ENCODE assay signal across 8 cellular contexts in the genomic region with DNA sequence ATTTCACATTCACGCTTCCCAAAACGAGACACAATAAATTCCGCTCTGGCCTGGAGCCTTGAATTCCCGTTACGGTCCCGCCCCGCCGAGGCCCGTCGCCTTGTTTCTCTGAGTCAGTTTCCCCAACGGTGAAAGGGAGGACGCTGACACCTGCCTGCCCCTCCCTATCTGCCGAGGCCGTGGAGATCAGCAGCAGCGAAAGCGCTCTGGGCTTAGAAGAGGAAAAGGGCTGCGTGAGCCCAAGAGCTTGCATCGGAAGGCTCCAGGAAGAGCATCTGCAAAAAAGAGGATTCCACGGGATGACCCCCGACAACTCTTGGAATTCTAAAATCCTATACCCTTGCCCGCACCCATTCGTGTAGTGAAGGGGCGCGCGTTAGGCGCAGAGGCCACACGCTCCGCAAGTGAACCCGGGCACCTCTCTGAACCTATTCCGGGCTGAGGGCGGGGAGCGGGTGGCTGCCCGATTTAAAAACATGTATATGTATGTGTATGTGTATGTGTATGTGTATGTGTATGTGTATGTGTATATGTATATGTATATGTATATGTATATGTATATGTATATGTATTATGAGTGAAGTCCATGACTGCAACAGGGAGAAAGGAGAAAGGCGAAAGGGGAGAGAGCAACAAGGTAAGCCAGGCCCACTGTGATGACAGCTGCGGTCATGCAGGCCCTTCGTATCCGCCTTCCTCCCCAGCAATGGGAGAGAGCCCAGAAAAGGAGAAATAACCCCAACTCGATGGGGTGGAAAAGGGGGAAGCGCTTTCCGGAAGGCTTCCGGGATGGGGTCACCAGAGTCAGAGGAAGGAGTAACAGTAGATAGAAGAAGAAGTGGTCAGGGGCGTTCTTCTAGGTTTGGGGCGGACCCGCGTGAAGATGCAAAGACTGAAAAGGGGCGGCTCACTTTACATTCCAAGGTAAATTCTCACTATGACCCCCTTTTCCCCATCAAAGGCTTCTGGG.
DNase-seq lines count a peak whose midpoint lies in the region; ATAC-seq and TF ChIP-seq lines count a peak whose summit lies in the region.

No MANE protein-coding gene starts in this region.

- no peaks in the 10 kb centered on the region for H3K9me3 ChIP-seq in mucosa of stomach (ENCODE audit: control insufficient read depth, low read length)

- peak overlapping the region; percentile 83 for H3K27ac Mint-ChIP-seq in stimulated activated memory B cell treated with anti-CD40 and anti-IgM and Interleukin-4, amounts not matched to agents 10 μg/mL and 1 μg/mL and 100 μg/mL, for 72 hours

- H2AFZ ChIP-seq in KMS-11 (ENCODE audit: low read depth), result peak overlapping the region; percentile 97

- H3K4me1 Mint-ChIP-seq in stimulated activated memory B cell treated with anti-CD40 and anti-IgM and Interleukin-4, amounts not matched to agents 10 μg/mL and 1 μg/mL and 100 μg/mL, for 72 hours, result peaks cover 36% of the 10 kb centered on the region

- no peak overlapping the region for H3K27ac ChIP-seq in KMS-11

- no peak for TF ChIP-seq CTCF in KMS-11 (conservative IDR thresholded peaks at IDR 0.05; ENCODE audit: low read depth, low read length)

- peak; percentile 6 for ATAC-seq in stimulated activated memory B cell treated with anti-CD40 and anti-IgM and Interleukin-4, amounts not matched to agents 10 μg/mL and 1 μg/mL and 100 μg/mL, for 72 hours

- peak overlapping the region; percentile 93 for H3K4me3 Mint-ChIP-seq in stimulated activated memory B cell treated with anti-CD40 and anti-IgM and Interleukin-4, amounts not matched to agents 10 μg/mL and 1 μg/mL and 100 μg/mL, for 72 hours

- H3K4me3 ChIP-seq in KMS-11 (IDR thresholded peaks at IDR 0.05; ENCODE audit: insufficient read depth, low read depth, low read length) (no peak overlapping the region), mucosa of stomach (ENCODE audit: low read length) (peak overlapping the region; percentile 99)

- peaks cover 6% of the 10 kb centered on the region for H3K36me3 Mint-ChIP-seq in stimulated activated memory B cell treated with anti-CD40 and anti-IgM and Interleukin-4, amounts not matched to agents 10 μg/mL and 1 μg/mL and 100 μg/mL, for 72 hours

- H4K20me1 ChIP-seq in KMS-11 (ENCODE audit: insufficient read depth), result peaks cover 10% of the 10 kb centered on the region

- no peaks in the 10 kb centered on the region for H3K9me3 Mint-ChIP-seq in stimulated activated memory B cell treated with anti-CD40 and anti-IgM and Interleukin-4, amounts not matched to agents 10 μg/mL and 1 μg/mL and 100 μg/mL, for 72 hours

- H3K79me2 ChIP-seq in KMS-11 (ENCODE audit: insufficient read depth, low read depth), result peaks cover 33% of the 10 kb centered on the region

- H3K4me1 ChIP-seq in KMS-11 (ENCODE audit: low read depth, poor library complexity, severe bottlenecking) (peaks cover 10% of the 10 kb centered on the region), mucosa of stomach (ENCODE audit: control insufficient read depth, insufficient read depth, low read length) (peaks cover 24% of the 10 kb centered on the region)

- H3K9ac ChIP-seq in KMS-11, result peak overlapping the region; percentile 59; the same call in 1 of the 2 replicates
- peak overlapping the region; percentile 99 for H3K9ac ChIP-seq in mucosa of stomach (ENCODE audit: low read length)

- DNase-seq in NCI-H2171 (lab: John Stamatoyannopoulos, UW) (peak; percentile 39), NCI-H2171 treated with DMSO at 0.1 percent for 48 hours (lab: John Stamatoyannopoulos, UW) (no peak), T1000 (lab: John Stamatoyannopoulos, UW) (no peak)
- DNase-seq in activated CD4-positive, alpha-beta T cell treated with anti-CD3 and anti-CD28 coated beads for 4 hours, result peak; percentile 65 to 69
- peak; percentile 38 for DNase-seq in effector CD8-positive, alpha-beta T cell (lab: John Stamatoyannopoulos, UW)

- no peaks in the 10 kb centered on the region for H3K27me3 ChIP-seq in KMS-11 (ENCODE audit: insufficient read depth, low read depth)
- H3K27me3 ChIP-seq in mucosa of stomach (ENCODE audit: control insufficient read depth, insufficient read depth, low read length), result no peaks in the 10 kb centered on the region

- peak overlapping the region; percentile 74 for H3K4me2 ChIP-seq in KMS-11

- H3K27me3 Mint-ChIP-seq in stimulated activated memory B cell treated with anti-CD40 and anti-IgM and Interleukin-4, amounts not matched to agents 10 μg/mL and 1 μg/mL and 100 μg/mL, for 72 hours, result no peaks in the 10 kb centered on the region

- H3K36me3 ChIP-seq in KMS-11 (ENCODE audit: insufficient read depth) (no peaks in the 10 kb centered on the region), mucosa of stomach (ENCODE audit: control insufficient read depth, insufficient read depth, low read length) (no peaks in the 10 kb centered on the region)

Comparison
In these comparisons a context has a peak if more than half of its experiments do, and no peak if none do; other contexts are left out.
1. DNase-seq: peak in NCI-H2171 (single experiment), activated CD4-positive, alpha-beta T cell treated with anti-CD3 and anti-CD28 coated beads for 4 hours (2 of 2) and effector CD8-positive, alpha-beta T cell (single experiment); none in NCI-H2171 treated with DMSO at 0.1 percent for 48 hours (single experiment) and T1000 (single experiment).